In the genomic region with DNA sequence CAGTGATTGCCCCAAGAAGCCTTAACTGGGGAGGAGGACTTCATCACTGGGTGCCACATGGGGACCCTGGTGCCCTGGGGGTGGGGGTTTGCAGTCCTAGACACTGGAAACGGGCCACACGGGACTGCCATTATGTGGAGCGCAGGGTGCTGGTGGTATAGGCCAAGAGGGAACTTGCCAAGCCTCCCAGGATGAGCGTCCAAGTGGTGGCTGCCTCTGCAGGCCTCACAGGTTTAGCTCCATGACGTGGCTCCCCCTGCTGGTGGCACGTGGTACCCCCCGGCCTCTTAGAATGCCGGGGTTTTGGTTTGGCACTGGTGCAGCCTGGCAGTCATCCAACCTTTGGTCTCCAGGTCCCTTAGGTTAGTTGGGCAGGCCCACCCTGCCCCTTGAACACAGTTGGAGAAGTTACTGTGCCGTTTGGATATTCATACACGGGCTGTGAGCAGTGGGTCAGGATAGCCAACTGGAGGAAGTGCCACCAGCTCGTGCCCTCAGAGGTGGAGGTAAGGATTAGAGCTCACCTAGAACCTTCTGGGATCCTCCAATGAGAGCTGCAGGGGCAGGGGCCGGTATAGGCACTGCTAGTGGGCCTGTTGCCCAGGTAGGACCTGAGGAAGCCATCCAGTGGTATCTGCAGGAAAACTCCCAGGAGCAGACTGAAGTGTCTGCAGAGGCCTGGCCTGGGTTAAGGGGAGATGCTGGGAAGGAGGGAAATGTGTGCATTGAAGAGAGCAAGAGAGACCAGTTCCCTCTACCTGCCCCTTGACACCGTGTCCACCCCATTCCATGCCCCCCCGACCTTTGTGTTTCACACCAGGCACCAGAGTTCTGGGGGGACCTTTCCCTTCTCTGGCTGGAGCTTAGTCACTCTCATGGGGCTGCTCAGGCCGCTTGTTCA, we compare ENCODE assay signal across 1 cellular context.
TF ChIP-seq lines count a peak whose summit lies in the region.

No MANE protein-coding gene starts in this region.

TF ChIP-seq in K562, 482 proteins besides CTCF, POLR2A, EP300 and RAD21 (continued from another document and continues in another):
- TF ChIP-seq, protein P1, sequence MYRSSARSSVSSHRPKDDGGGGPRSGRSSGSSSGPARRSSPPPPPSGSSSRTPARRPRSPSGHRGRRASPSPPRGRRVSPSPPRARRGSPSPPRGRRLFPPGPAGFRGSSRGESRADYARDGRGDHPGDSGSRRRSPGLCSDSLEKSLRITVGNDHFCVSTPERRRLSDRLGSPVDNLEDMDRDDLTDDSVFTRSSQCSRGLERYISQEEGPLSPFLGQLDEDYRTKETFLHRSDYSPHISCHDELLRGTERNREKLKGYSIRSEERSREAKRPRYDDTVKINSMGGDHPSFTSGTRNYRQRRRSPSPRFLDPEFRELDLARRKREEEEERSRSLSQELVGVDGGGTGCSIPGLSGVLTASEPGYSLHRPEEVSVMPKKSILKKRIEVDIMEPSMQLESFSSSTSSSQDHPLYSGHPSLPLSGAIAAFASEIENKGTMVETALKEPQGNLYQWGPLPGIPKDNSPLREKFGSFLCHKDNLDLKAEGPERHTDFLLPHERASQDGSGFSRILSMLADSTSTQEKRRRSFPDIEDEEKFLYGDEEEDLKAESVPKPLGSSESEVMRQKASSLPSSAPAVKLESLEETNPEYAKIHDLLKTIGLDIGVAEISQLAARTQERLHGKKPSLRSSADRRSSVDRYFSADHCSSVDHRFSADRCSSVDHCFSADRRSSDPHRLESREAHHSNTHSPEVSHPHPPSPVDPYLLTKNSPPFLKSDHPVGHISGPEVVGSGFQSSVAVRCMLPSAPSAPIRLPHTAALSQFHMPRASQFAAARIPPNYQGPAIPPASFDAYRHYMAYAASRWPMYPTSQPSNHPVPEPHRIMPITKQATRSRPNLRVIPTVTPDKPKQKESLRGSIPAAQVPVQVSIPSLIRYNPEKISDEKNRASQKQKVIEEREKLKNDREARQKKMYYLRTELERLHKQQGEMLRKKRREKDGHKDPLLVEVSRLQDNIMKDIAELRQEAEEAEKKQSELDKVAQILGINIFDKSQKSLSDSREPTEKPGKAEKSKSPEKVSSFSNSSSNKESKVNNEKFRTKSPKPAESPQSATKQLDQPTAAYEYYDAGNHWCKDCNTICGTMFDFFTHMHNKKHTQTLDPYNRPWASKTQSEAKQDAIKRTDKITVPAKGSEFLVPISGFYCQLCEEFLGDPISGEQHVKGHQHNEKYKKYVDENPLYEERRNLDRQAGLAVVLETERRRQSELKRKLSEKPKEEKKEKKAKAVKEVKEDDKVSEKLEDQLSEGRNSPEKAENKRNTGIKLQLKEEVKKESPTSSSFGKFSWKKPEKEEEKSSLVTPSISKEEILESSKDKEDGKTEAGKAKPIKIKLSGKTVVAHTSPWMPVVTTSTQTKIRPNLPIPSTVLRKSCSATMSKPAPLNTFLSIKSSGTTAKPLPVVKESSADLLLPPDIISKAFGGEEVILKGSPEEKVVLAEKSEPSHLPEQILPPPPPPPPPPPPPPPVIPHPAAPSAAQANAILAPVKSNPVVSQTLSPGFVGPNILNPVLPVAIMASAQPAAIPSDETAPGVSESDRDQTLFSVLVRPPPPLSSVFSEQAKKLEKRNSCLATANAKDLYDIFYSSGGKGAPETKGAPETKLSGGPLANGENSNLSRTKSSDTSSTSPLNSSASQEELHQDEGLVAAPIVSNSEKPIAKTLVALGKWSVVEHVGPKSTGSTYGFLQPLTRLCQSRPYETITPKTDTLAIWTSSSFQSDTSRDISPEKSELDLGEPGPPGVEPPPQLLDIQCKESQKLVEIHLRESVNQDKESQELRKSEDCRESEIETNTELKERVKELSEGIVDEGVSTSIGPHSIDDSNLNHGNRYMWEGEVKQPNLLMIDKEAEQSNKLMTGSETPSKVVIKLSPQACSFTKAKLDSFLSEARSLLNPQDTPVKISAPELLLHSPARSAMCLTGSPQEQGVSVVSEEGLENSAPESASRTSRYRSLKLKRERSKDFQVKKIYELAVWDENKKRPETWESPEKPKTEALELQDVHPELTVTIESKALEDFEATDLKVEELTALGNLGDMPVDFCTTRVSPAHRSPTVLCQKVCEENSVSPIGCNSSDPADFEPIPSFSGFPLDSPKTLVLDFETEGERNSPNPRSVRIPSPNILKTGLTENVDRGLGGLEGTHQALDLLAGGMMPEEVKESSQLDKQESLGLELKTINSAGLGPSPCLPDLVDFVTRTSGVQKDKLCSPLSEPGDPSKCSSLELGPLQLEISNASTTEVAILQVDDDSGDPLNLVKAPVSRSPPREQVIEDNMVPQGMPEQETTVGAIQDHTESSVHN (IDR thresholded peaks at IDR 0.05; ENCODE audit: borderline replicate concordance in 1 of 2, low read depth in 1 of 2) = no peak
- TF ChIP-seq RBFOX2 (IDR thresholded peaks at IDR 0.05; ENCODE audit: low read depth, low read length) = peak; percentile 66
- TF ChIP-seq FOXJ3 (CRISPR knock-in tag; IDR thresholded peaks at IDR 0.05) = no peak
- TF ChIP-seq CSDE1 (IDR thresholded peaks at IDR 0.05) = no peak
- TF ChIP-seq, protein P2, sequence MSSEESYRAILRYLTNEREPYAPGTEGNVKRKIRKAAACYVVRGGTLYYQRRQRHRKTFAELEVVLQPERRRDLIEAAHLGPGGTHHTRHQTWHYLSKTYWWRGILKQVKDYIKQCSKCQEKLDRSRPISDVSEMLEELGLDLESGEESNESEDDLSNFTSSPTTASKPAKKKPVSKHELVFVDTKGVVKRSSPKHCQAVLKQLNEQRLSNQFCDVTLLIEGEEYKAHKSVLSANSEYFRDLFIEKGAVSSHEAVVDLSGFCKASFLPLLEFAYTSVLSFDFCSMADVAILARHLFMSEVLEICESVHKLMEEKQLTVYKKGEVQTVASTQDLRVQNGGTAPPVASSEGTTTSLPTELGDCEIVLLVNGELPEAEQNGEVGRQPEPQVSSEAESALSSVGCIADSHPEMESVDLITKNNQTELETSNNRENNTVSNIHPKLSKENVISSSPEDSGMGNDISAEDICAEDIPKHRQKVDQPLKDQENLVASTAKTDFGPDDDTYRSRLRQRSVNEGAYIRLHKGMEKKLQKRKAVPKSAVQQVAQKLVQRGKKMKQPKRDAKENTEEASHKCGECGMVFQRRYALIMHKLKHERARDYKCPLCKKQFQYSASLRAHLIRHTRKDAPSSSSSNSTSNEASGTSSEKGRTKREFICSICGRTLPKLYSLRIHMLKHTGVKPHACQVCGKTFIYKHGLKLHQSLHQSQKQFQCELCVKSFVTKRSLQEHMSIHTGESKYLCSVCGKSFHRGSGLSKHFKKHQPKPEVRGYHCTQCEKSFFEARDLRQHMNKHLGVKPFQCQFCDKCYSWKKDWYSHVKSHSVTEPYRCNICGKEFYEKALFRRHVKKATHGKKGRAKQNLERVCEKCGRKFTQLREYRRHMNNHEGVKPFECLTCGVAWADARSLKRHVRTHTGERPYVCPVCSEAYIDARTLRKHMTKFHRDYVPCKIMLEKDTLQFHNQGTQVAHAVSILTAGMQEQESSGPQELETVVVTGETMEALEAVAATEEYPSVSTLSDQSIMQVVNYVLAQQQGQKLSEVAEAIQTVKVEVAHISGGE (CRISPR knock-in tag; IDR thresholded peaks at IDR 0.05) = no peak
- peak; percentile 88 for TF ChIP-seq RBM22 (IDR thresholded peaks at IDR 0.05; ENCODE audit: low read depth, low read length, poor library complexity, severe bottlenecking)
- peak; percentile 48 for TF ChIP-seq POLR2B (IDR thresholded peaks at IDR 0.05; ENCODE audit: low read depth, partially characterized antibody)
- TF ChIP-seq, protein P3, sequence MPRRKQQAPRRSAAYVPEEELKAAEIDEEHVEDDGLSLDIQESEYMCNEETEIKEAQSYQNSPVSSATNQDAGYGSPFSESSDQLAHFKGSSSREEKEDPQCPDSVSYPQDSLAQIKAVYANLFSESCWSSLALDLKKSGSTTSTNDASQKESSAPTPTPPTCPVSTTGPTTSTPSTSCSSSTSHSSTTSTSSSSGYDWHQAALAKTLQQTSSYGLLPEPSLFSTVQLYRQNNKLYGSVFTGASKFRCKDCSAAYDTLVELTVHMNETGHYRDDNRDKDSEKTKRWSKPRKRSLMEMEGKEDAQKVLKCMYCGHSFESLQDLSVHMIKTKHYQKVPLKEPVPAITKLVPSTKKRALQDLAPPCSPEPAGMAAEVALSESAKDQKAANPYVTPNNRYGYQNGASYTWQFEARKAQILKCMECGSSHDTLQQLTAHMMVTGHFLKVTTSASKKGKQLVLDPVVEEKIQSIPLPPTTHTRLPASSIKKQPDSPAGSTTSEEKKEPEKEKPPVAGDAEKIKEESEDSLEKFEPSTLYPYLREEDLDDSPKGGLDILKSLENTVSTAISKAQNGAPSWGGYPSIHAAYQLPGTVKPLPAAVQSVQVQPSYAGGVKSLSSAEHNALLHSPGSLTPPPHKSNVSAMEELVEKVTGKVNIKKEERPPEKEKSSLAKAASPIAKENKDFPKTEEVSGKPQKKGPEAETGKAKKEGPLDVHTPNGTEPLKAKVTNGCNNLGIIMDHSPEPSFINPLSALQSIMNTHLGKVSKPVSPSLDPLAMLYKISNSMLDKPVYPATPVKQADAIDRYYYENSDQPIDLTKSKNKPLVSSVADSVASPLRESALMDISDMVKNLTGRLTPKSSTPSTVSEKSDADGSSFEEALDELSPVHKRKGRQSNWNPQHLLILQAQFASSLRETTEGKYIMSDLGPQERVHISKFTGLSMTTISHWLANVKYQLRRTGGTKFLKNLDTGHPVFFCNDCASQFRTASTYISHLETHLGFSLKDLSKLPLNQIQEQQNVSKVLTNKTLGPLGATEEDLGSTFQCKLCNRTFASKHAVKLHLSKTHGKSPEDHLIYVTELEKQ (CRISPR knock-in tag; IDR thresholded peaks at IDR 0.05) = no peak
- TF ChIP-seq FOXJ2 (tag; IDR thresholded peaks at IDR 0.05) = no peak
- peak; percentile 53 for TF ChIP-seq CCNT2 (IDR thresholded peaks at IDR 0.05; ENCODE audit: borderline replicate concordance, extremely low read depth, insufficient read length, low read depth, low read length)
- peak; percentile 92 for TF ChIP-seq SIRT6 (IDR thresholded peaks at IDR 0.05; ENCODE audit: low read depth, low read length)
- peak; percentile 37 for TF ChIP-seq PML (IDR thresholded peaks at IDR 0.05; ENCODE audit: low read length)
- TF ChIP-seq, protein P4, sequence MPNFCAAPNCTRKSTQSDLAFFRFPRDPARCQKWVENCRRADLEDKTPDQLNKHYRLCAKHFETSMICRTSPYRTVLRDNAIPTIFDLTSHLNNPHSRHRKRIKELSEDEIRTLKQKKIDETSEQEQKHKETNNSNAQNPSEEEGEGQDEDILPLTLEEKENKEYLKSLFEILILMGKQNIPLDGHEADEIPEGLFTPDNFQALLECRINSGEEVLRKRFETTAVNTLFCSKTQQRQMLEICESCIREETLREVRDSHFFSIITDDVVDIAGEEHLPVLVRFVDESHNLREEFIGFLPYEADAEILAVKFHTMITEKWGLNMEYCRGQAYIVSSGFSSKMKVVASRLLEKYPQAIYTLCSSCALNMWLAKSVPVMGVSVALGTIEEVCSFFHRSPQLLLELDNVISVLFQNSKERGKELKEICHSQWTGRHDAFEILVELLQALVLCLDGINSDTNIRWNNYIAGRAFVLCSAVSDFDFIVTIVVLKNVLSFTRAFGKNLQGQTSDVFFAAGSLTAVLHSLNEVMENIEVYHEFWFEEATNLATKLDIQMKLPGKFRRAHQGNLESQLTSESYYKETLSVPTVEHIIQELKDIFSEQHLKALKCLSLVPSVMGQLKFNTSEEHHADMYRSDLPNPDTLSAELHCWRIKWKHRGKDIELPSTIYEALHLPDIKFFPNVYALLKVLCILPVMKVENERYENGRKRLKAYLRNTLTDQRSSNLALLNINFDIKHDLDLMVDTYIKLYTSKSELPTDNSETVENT (CRISPR knock-in tag; IDR thresholded peaks at IDR 0.05) = no peak
- TF ChIP-seq ARID2 (IDR thresholded peaks at IDR 0.05) = no peak
- TF ChIP-seq, protein P5, sequence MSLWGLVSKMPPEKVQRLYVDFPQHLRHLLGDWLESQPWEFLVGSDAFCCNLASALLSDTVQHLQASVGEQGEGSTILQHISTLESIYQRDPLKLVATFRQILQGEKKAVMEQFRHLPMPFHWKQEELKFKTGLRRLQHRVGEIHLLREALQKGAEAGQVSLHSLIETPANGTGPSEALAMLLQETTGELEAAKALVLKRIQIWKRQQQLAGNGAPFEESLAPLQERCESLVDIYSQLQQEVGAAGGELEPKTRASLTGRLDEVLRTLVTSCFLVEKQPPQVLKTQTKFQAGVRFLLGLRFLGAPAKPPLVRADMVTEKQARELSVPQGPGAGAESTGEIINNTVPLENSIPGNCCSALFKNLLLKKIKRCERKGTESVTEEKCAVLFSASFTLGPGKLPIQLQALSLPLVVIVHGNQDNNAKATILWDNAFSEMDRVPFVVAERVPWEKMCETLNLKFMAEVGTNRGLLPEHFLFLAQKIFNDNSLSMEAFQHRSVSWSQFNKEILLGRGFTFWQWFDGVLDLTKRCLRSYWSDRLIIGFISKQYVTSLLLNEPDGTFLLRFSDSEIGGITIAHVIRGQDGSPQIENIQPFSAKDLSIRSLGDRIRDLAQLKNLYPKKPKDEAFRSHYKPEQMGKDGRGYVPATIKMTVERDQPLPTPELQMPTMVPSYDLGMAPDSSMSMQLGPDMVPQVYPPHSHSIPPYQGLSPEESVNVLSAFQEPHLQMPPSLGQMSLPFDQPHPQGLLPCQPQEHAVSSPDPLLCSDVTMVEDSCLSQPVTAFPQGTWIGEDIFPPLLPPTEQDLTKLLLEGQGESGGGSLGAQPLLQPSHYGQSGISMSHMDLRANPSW (CRISPR knock-in tag; IDR thresholded peaks at IDR 0.05) = no peak
- peak; percentile 92 for TF ChIP-seq NFIC (IDR thresholded peaks at IDR 0.05)
- TF ChIP-seq, protein P6, sequence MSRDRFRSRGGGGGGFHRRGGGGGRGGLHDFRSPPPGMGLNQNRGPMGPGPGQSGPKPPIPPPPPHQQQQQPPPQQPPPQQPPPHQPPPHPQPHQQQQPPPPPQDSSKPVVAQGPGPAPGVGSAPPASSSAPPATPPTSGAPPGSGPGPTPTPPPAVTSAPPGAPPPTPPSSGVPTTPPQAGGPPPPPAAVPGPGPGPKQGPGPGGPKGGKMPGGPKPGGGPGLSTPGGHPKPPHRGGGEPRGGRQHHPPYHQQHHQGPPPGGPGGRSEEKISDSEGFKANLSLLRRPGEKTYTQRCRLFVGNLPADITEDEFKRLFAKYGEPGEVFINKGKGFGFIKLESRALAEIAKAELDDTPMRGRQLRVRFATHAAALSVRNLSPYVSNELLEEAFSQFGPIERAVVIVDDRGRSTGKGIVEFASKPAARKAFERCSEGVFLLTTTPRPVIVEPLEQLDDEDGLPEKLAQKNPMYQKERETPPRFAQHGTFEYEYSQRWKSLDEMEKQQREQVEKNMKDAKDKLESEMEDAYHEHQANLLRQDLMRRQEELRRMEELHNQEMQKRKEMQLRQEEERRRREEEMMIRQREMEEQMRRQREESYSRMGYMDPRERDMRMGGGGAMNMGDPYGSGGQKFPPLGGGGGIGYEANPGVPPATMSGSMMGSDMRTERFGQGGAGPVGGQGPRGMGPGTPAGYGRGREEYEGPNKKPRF (IDR thresholded peaks at IDR 0.05; ENCODE audit: low read depth, low read length) = no peak
- TF ChIP-seq CBX1 (IDR thresholded peaks at IDR 0.05; ENCODE audit: low read depth) = 0 out of 2 replicates have a peak, but pooled peaks have one; percentile 23
